23 cellular contexts compared by ENCODE assay signal in the genomic region with DNA sequence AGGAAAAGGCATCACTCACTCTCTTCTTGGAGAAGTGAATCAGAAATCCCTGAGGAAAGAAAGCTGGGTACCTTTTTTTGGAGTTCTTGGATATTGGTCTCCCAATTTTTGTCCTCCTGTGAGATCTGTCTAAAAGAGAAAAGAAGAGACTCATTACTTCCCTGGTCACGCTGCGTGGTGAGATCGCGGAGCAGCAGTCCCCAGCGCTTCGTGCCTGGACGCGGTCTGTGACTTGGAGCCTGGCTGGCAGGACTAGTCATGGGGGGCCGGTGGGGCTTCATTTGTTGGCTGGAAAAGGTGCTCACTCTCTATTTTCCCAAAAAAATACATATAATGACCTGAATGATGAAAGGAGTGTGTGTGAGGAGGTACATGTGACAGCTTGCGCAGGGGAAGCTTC.
"Had no signal": no experiment of that assay in that cellular context is flagged by ENCODE, and none has a peak within 500 bp of the region (broad histone marks: within the 10 kb centered on the region; RNA-seq: fewer than 3 reads in every experiment).

No MANE protein-coding gene starts in this region.

- H3K27me3 ChIP-seq: MG63, SJSA1 had no signal

- H3K27me3 Mint-ChIP-seq: IgD-negative memory B cell had no signal

- H3K4me1 ChIP-seq: SJSA1 had no signal

- FAIRE-seq: HTR-8/SVneo, K562, RCC 7860 had no signal

- DNase-seq: MG63, NCI-H1092 treated with DMSO at 0.1 percent for 48 hours, NCI-H1436, NCI-H187, NCI-H2029, NCI-H2081 treated with DMSO at 0.1 percent for 48 hours, NCI-H2171, NCI-H226, NCI-H446, NCI-H510A, NCI-H524 treated with DMSO at 0.1 percent for 48 hours, NCI-H69, NCI-H774, Right ventricle myocardium superior, RPMI8226, SIG-M5 had no signal

- H3K27ac ChIP-seq: HL-60, SJSA1, SK-N-MC had no signal

- H3K4me3 ChIP-seq: K562, MG63, SJSA1, SK-N-MC had no signal

- H3K27ac Mint-ChIP-seq: IgD-negative memory B cell had no signal

- H3K4me3 Mint-ChIP-seq: IgD-negative memory B cell had no signal

- H3K9me3 ChIP-seq: MG63, SJSA1 had no signal

- H3K36me3 Mint-ChIP-seq: IgD-negative memory B cell had no signal

- H3K36me3 ChIP-seq: MG63, SJSA1 had no signal
